Comparison of ENCODE assay signal across 28 cellular contexts in the genomic region with DNA sequence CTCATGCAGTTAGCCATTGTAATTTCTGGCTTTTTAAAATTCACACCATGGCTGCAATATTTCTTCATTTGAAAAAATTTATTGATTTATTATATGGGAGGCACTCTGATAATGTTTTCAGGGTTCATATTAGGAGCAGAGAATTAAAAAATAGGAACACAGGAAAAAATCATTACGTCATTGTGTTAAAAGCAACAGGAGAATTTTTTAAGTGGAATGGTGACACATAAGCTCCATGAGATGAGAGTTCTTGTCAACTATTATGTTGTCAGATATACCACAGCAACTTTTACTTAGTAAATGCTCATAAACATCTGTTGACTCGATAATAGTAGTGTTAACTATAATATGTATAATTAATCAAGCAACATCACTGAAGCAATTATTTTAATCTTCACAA.
"Had no signal": no experiment of that assay in that cellular context is flagged by ENCODE, and none has a peak within 500 bp of the region (broad histone marks: within the 10 kb centered on the region; RNA-seq: fewer than 3 reads in every experiment).

No MANE protein-coding gene starts in this region.

- H3K36me3 ChIP-seq: colonic mucosa, esophagus muscularis mucosa, esophagus squamous epithelium, gastrocnemius medialis, gastroesophageal sphincter, heart left ventricle, heart right ventricle had no signal

- FAIRE-seq: colon, endometrium, endothelial cell of umbilical vein, frontal cortex had no signal

- ATAC-seq: effector memory CD8-positive, alpha-beta T cell; esophagus mucosa; foreskin keratinocyte; gastrocnemius medialis; gastroesophageal sphincter; heart left ventricle; heart right ventricle had no signal

- H3K27ac ChIP-seq: colonic mucosa, coronary artery, dorsolateral prefrontal cortex, epithelial cell of prostate, esophagus muscularis mucosa, esophagus squamous epithelium, foreskin keratinocyte, gastrocnemius medialis, gastroesophageal sphincter, heart left ventricle, heart right ventricle had no signal

- H3K4me1 ChIP-seq: colonic mucosa, esophagus muscularis mucosa, esophagus squamous epithelium, foreskin keratinocyte, gastrocnemius medialis, gastroesophageal sphincter, heart left ventricle, heart right ventricle had no signal

- H3K27me3 ChIP-seq: colonic mucosa, dorsolateral prefrontal cortex, esophagus muscularis mucosa, esophagus squamous epithelium, foreskin keratinocyte, gastrocnemius medialis, gastroesophageal sphincter, heart left ventricle, heart right ventricle had no signal

- H3K9me3 ChIP-seq: colonic mucosa, esophagus muscularis mucosa, esophagus squamous epithelium, gastrocnemius medialis, gastroesophageal sphincter, heart left ventricle, heart right ventricle had no signal

- DNase-seq: colonic mucosa; cortex of kidney; dermis blood vessel endothelial cell; dorsolateral prefrontal cortex; effector CD4-positive, alpha-beta T cell; effector CD8-positive, alpha-beta T cell; effector memory CD4-positive, alpha-beta T cell; effector memory CD8-positive, alpha-beta T cell; endodermal cell; erythroblast; esophagus squamous epithelium; foreskin fibroblast; foreskin keratinocyte; foreskin melanocyte; gastrocnemius medialis; glutamatergic neuron; head of caudate nucleus; heart left ventricle; heart right ventricle had no signal

- H3K4me3 ChIP-seq: colonic mucosa, coronary artery, dorsolateral prefrontal cortex, esophagus muscularis mucosa, esophagus squamous epithelium, gastrocnemius medialis, gastroesophageal sphincter, heart left ventricle, heart right ventricle had no signal
